ENCODE assay signal across 2 cellular contexts in genomic region chr17:81996757-81997441, GRCh38.
TF ChIP-seq lines count a peak whose summit lies in the region.

No MANE protein-coding gene starts in this region.

TF ChIP-seq in IMR-90, 13 proteins besides CTCF, POLR2A, EP300 and RAD21:
- no peak for TF ChIP-seq ELK1 (IDR thresholded peaks at IDR 0.05; ENCODE audit: borderline replicate concordance, low read depth, low read length)
- no peak for TF ChIP-seq USF2 (IDR thresholded peaks at IDR 0.05; ENCODE audit: low read depth, low read length)
- TF ChIP-seq RCOR1 (IDR thresholded peaks at IDR 0.05; ENCODE audit: insufficient replicate concordance, low read length) = no peak
- no peak for TF ChIP-seq SMC3 (IDR thresholded peaks at IDR 0.05; ENCODE audit: low read depth, low read length)
- no peak for TF ChIP-seq BHLHE40 (IDR thresholded peaks at IDR 0.05; ENCODE audit: low read depth, low read length)
- TF ChIP-seq RFX5 (IDR thresholded peaks at IDR 0.05; ENCODE audit: low read depth, low read length) = no peak
- TF ChIP-seq MXI1 (IDR thresholded peaks at IDR 0.05; ENCODE audit: borderline replicate concordance, low read depth, low read length) = no peak
- no peak for TF ChIP-seq NFE2L2 (IDR thresholded peaks at IDR 0.05; ENCODE audit: low read depth, low read length)
- TF ChIP-seq FOS (IDR thresholded peaks at IDR 0.05; ENCODE audit: low read depth, low read length) = no peak
- TF ChIP-seq CEBPB (IDR thresholded peaks at IDR 0.05; ENCODE audit: low read depth, low read length) = no peak
- TF ChIP-seq MAFK (IDR thresholded peaks at IDR 0.05; ENCODE audit: low read depth, low read length) = no peak
- TF ChIP-seq CHD1 (IDR thresholded peaks at IDR 0.05; ENCODE audit: low read depth, low read length) = no peak
- TF ChIP-seq MAZ (IDR thresholded peaks at IDR 0.05; ENCODE audit: borderline replicate concordance, low read depth, low read length) = no peak

TF ChIP-seq in K562, 482 proteins besides CTCF, POLR2A, EP300 and RAD21:
- 0 out of 2 replicates have a peak, but pooled peaks have one; percentile 24 for TF ChIP-seq POLR2G (IDR thresholded peaks at IDR 0.05; ENCODE audit: low read depth, low read length)
- no peak for TF ChIP-seq ZNF785 (CRISPR knock-in tag; IDR thresholded peaks at IDR 0.05)
